Comparison of ENCODE assay signal across 20 cellular contexts in the genomic region with DNA sequence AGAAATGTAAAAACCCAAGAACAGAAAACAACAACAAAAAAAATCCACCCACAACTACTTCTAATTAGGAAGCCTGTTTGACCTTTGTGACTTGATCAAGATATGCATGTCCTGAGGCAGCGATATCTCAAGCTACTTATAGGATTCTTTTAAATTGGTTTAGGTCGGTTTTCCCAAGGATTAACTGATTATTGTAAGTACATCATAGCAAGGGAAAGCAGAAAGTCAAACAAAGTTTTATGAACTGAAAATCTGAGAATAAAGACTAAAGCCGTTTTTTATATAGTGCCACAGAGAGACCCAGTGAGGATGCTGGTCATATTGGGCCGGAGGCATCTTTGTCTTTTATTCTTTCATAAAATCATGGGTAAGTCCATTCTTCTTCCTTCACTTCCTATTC.
DNase-seq lines count a peak whose midpoint lies in the region; ATAC-seq and TF ChIP-seq lines count a peak whose summit lies in the region.
"Had no signal": no experiment of that assay in that cellular context is flagged by ENCODE, and none has a peak within 500 bp of the region (broad histone marks: within the 10 kb centered on the region; RNA-seq: fewer than 3 reads in every experiment).

No MANE protein-coding gene starts in this region.

- H3K27me3 Mint-ChIP-seq in activated T-cell treated with anti-CD3 and anti-CD28 coated beads, Interleukin-2, amount 50 U/mL, for 24 hours = no peaks in the 10 kb centered on the region
- H3K27me3 Mint-ChIP-seq: B cell had no signal

- no peak overlapping the region for H2AFZ ChIP-seq in hepatocyte

- H3K4me3 Mint-ChIP-seq in activated T-cell treated with anti-CD3 and anti-CD28 coated beads, Interleukin-2, amount 50 U/mL, for 24 hours = no peak overlapping the region
- H3K4me3 Mint-ChIP-seq: B cell; CD8-positive, alpha-beta T cell; HFFc6 had no signal

- H3K4me3 ChIP-seq in cardiac muscle cell = no peak overlapping the region
- H3K4me3 ChIP-seq in hepatocyte = no peak overlapping the region
- H3K4me3 ChIP-seq: HAP-1 had no signal

- H3K4me2 ChIP-seq in hepatocyte = peak overlapping the region; percentile 13

- no peaks in the 10 kb centered on the region for H3K79me2 ChIP-seq in hepatocyte

- H3K9me2 ChIP-seq in hepatocyte (replicated peaks; ENCODE audit: insufficient read depth) = no peaks in the 10 kb centered on the region

- intact Hi-C loops in left cardiac atrium (cut with DNase I) = no loop called here

- H3K4me1 Mint-ChIP-seq in activated T-cell treated with anti-CD3 and anti-CD28 coated beads, Interleukin-2, amount 50 U/mL, for 24 hours (ENCODE audit: low read depth) = peaks cover 8% of the 10 kb centered on the region

- H3K27ac ChIP-seq in cardiac muscle cell (peak overlapping the region; percentile 84), hepatocyte (no peak overlapping the region)
- H3K27ac ChIP-seq: 22Rv1 had no signal

- WGBS in hepatocyte (ENCODE audit: low lambda C conversion rate, missing lambda C conversion rate) = 40% methylated on average over 4 of the region's 4 CpGs

- no peaks in the 10 kb centered on the region for H4K20me1 ChIP-seq in hepatocyte (ENCODE audit: insufficient read depth, poor library complexity, severe bottlenecking)

- H3K9me3 ChIP-seq in cardiac muscle cell (ENCODE audit: low read depth) (no peaks in the 10 kb centered on the region), hepatocyte (ENCODE audit: low read depth) (no peaks in the 10 kb centered on the region)
- H3K9me3 ChIP-seq: Caco-2 had no signal

- H3K36me3 ChIP-seq in cardiac muscle cell = peaks cover 4% of the 10 kb centered on the region
- H3K36me3 ChIP-seq in hepatocyte (replicated peaks; ENCODE audit: insufficient read depth, low read depth) = no peaks in the 10 kb centered on the region
- H3K36me3 ChIP-seq: HAP-1 had no signal

- H3K4me1 ChIP-seq in cardiac muscle cell (ENCODE audit: low read depth) (peaks cover 42% of the 10 kb centered on the region), hepatocyte (ENCODE audit: insufficient read depth) (peaks cover 4% of the 10 kb centered on the region)
- H3K4me1 ChIP-seq: Caco-2, HAP-1 had no signal

- H3K27me3 ChIP-seq in cardiac muscle cell = no peaks in the 10 kb centered on the region
- no peaks in the 10 kb centered on the region for H3K27me3 ChIP-seq in hepatocyte

- ATAC-seq in left cardiac atrium (no peak), HG02678 (IDR thresholded peaks at IDR 0.05; ENCODE audit: unreplicated experiment) (no peak)
- ATAC-seq: CD8-positive, alpha-beta T cell had no signal

- H3K36me3 Mint-ChIP-seq in activated T-cell treated with anti-CD3 and anti-CD28 coated beads, Interleukin-2, amount 50 U/mL, for 24 hours (ENCODE audit: low read depth) = peaks cover 68% of the 10 kb centered on the region

- TF ChIP-seq CTCF in cardiac muscle cell (IDR thresholded peaks at IDR 0.05; ENCODE audit: low read depth, low read length) (no peak), hepatocyte (IDR thresholded peaks at IDR 0.05; ENCODE audit: poor library complexity) (no peak)

- no peak overlapping the region for H3K27ac Mint-ChIP-seq in activated T-cell treated with anti-CD3 and anti-CD28 coated beads, Interleukin-2, amount 50 U/mL, for 24 hours
- H3K27ac Mint-ChIP-seq: B cell; CD8-positive, alpha-beta T cell; HFFc6 had no signal

- no peak for DNase-seq in cardiac muscle cell (ENCODE audit: low read depth in 1 of 2, low spot score in 1 of 2)
- no peak for DNase-seq in left cardiac atrium
- peak; percentile 74 for DNase-seq in NCI-H82 (lab: John Stamatoyannopoulos, UW)
- no peak for DNase-seq in hepatocyte (ENCODE audit: low spot score)
- DNase-seq in T-helper 9 cell = no peak
- no peak for DNase-seq in activated T-cell treated with anti-CD3 and anti-CD28 coated beads, Interleukin-2, amount 50 U/mL, for 24 hours
- DNase-seq in GM03348 (ENCODE audit: low spot score) = no peak
- DNase-seq: C1 segment of cervical spinal cord; Caco-2; CD8-positive, alpha-beta T cell; DMS 273 treated with DMSO at 0.1 percent for 48 hours; DMS79; EL; GDM1; GOT3; HFFc6 had no signal

- H3K9me3 Mint-ChIP-seq in activated T-cell treated with anti-CD3 and anti-CD28 coated beads, Interleukin-2, amount 50 U/mL, for 24 hours = peaks cover 2% of the 10 kb centered on the region
- H3K9me3 Mint-ChIP-seq: CD8-positive, alpha-beta T cell; HFFc6 had no signal
